Comparison of ENCODE assay signal across 9 cellular contexts in the genomic region with DNA sequence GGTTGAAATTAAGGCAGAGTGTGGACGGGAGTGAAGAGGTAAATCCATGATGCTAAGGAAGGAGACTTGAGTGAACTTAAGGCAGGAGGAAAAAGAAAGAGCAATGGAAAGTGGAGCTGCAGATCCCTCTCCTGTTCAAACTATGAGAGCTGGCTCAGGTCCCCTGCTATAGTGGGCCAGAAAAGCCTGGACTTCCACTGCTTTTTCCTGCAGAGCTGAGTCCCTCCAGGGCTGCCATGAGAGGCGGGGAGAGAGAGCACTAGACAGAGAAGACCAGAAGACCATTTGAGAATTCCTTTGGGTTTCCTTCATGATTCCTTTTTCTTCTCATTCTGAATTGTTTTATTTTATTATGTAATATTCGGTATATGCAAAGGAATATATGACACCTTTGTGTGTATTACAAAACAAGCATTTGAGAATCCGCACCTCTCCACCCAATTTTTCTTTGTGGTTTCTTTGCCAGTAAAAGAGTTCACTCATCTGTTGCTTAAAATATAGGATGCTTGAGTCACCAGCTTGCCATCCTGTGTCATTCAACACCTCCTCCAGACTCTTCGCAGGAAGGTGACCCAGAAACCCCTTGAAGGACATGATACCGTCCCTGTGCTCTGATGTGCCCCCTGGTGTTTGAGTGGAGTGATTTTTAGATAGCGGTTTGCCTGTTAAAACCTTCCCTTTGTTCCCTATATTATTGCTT. TPM values are rescaled to one million over a fixed set of nuclear protein-coding genes. Genes with fewer than 3 reads are reported as not detected.
DNase-seq lines count a peak whose midpoint lies in the region; ATAC-seq, FAIRE-seq and TF ChIP-seq lines count a peak whose summit lies in the region.
"Had no signal": no experiment of that assay in that cellular context is flagged by ENCODE, and none has a peak within 500 bp of the region (broad histone marks: within the 10 kb centered on the region; RNA-seq: fewer than 3 reads in every experiment).

No MANE protein-coding gene starts in this region.

- TF ChIP-seq CTCF in D721Med (IDR thresholded peaks at IDR 0.05; ENCODE audit: insufficient read depth, missing control alignments) (peak; percentile 46), astrocyte (IDR thresholded peaks at IDR 0.05; ENCODE audit: insufficient read depth, low read depth, low read length) (peak; percentile 58)

- no peaks in the 10 kb centered on the region for H3K27me3 ChIP-seq in astrocyte (ENCODE audit: insufficient read depth, low read length)

- H3K4me2 ChIP-seq in astrocyte (ENCODE audit: low read length), result peak overlapping the region; percentile 25

- H3K9me3 Mint-ChIP-seq in IgD-negative memory B cell (no peaks in the 10 kb centered on the region), astrocyte (ENCODE audit: unreplicated experiment) (no peaks in the 10 kb centered on the region)
- no peaks in the 10 kb centered on the region for H3K9me3 Mint-ChIP-seq in T-helper 2 cell treated with Interferon-gamma antibody and Interleukin-4, amounts not matched to agents 5 μg/mL and 100 μg/mL, for 36 hours

- no peaks in the 10 kb centered on the region for H3K27me3 Mint-ChIP-seq in IgD-negative memory B cell
- H3K27me3 Mint-ChIP-seq in T-helper 2 cell treated with Interferon-gamma antibody and Interleukin-4, amounts not matched to agents 5 μg/mL and 100 μg/mL, for 36 hours (ENCODE audit: low read depth), result no peaks in the 10 kb centered on the region
- no peaks in the 10 kb centered on the region for H3K27me3 Mint-ChIP-seq in astrocyte (ENCODE audit: low read depth, unreplicated experiment)

- H3K4me3 ChIP-seq in astrocyte (ENCODE audit: insufficient read depth, low read depth, low read length), result no peak overlapping the region

- peaks cover 71% of the 10 kb centered on the region for H4K20me1 ChIP-seq in astrocyte (ENCODE audit: insufficient read depth, low read length)

- H3K36me3 ChIP-seq in astrocyte (ENCODE audit: insufficient read depth, low read length), result no peaks in the 10 kb centered on the region

- no peak for ATAC-seq in HG03039 (IDR thresholded peaks at IDR 0.05; ENCODE audit: unreplicated experiment)

- H3K36me3 Mint-ChIP-seq in IgD-negative memory B cell, result peaks cover 4% of the 10 kb centered on the region
- peaks cover 22% of the 10 kb centered on the region for H3K36me3 Mint-ChIP-seq in T-helper 2 cell treated with Interferon-gamma antibody and Interleukin-4, amounts not matched to agents 5 μg/mL and 100 μg/mL, for 36 hours (ENCODE audit: low read depth)
- peaks cover 2% of the 10 kb centered on the region for H3K36me3 Mint-ChIP-seq in astrocyte (ENCODE audit: low read depth, unreplicated experiment)

- H3K9ac ChIP-seq in astrocyte (ENCODE audit: low read length), result no peak overlapping the region

- H3K4me1 Mint-ChIP-seq in IgD-negative memory B cell (peaks cover 47 to 54% (median 53%) of the 10 kb centered on the region in 3 donors), astrocyte (ENCODE audit: low read depth, unreplicated experiment) (peaks cover 33% of the 10 kb centered on the region)
- H3K4me1 Mint-ChIP-seq in T-helper 2 cell treated with Interferon-gamma antibody and Interleukin-4, amounts not matched to agents 5 μg/mL and 100 μg/mL, for 36 hours (ENCODE audit: low read depth), result peaks cover 58% of the 10 kb centered on the region

- no peaks in the 10 kb centered on the region for H3K9me3 ChIP-seq in astrocyte (ENCODE audit: insufficient read depth, low read depth, low read length)

- no peak for FAIRE-seq in D721Med (lab: Jason Lieb, UNC)
- peak; percentile 9 for FAIRE-seq in astrocyte (lab: Jason Lieb, UNC)

- H3K79me2 ChIP-seq in astrocyte (ENCODE audit: insufficient read depth, low read length), result peaks cover 60% of the 10 kb centered on the region

- H3K27ac ChIP-seq in astrocyte (ENCODE audit: low read depth, low read length), result no peak overlapping the region

- DNase-seq in D721Med (ENCODE audit: insufficient read length, low spot score), result no peak
- DNase-seq in T-helper 2 cell treated with Interferon-gamma antibody and Interleukin-4, amounts not matched to agents 5 μg/mL and 100 μg/mL, for 36 hours (ENCODE audit: low spot score), result peak; percentile 84
- DNase-seq in astrocyte (ENCODE audit: low read depth), result peak; percentile 71
- DNase-seq in iPS-NIHi11 (ENCODE audit: low spot score), result peak; percentile 72
- peak; percentile 80 to 87 for DNase-seq in stimulated activated CD4-positive, alpha-beta T cell treated with anti-CD3 and anti-CD28 coated beads, Interleukin-2, amount 100 ng/mL, for 24 hours
- DNase-seq in globus pallidus (ENCODE audit: low spot score), result no peak

- H3K27ac Mint-ChIP-seq in IgD-negative memory B cell, result peak overlapping the region; percentile 28 to 91 (median 80)
- peak overlapping the region; percentile 84 for H3K27ac Mint-ChIP-seq in T-helper 2 cell treated with Interferon-gamma antibody and Interleukin-4, amounts not matched to agents 5 μg/mL and 100 μg/mL, for 36 hours
- H3K27ac Mint-ChIP-seq in astrocyte (ENCODE audit: unreplicated experiment), result peak overlapping the region; percentile 36

- no peak overlapping the region for H2AFZ ChIP-seq in astrocyte (ENCODE audit: low read depth, low read length)

- H3K4me3 Mint-ChIP-seq in IgD-negative memory B cell, result peak overlapping the region; percentile 2 to 89 (median 10)
- peak overlapping the region; percentile 44 for H3K4me3 Mint-ChIP-seq in T-helper 2 cell treated with Interferon-gamma antibody and Interleukin-4, amounts not matched to agents 5 μg/mL and 100 μg/mL, for 36 hours
- no peak overlapping the region for H3K4me3 Mint-ChIP-seq in astrocyte (ENCODE audit: unreplicated experiment)

- H3K4me1 ChIP-seq in astrocyte (ENCODE audit: insufficient read depth, low read length), result peaks cover 30% of the 10 kb centered on the region

RNA-seq across cellular contexts. Expression of a gene that starts 24.4 kb away (rescaled TPM):
- polyA plus RNA-seq in IgD-negative memory B cell, result 59.8 TPM
- 72.5 and 83.9 TPM in 2 replicates for total RNA-seq in astrocyte

RNA-seq across cellular contexts. Expression of a gene that starts 56.8 kb away (rescaled TPM):
- polyA plus RNA-seq in IgD-negative memory B cell, result 6.1 TPM
- total RNA-seq in astrocyte, result 7.7 and 11.3 TPM in 2 replicates

RNA-seq across cellular contexts. Expression of a gene that starts 57.6 kb away (rescaled TPM):
- polyA plus RNA-seq in IgD-negative memory B cell, result 1.7 TPM
- not detected in 2 replicates for total RNA-seq in astrocyte
- total RNA-seq: aorta had no signal
- polyA plus RNA-seq: aorta had no signal

Comparison
In these comparisons a context has a peak if more than half of its experiments do, and no peak if none do; other contexts are left out.
1. DNase-seq: peak in T-helper 2 cell treated with Interferon-gamma antibody and Interleukin-4, amounts not matched to agents 5 μg/mL and 100 μg/mL, for 36 hours (single experiment), astrocyte (single experiment), iPS-NIHi11 (single experiment) and stimulated activated CD4-positive, alpha-beta T cell treated with anti-CD3 and anti-CD28 coated beads, Interleukin-2, amount 100 ng/mL, for 24 hours (2 of 2); none in D721Med (single experiment) and globus pallidus (single experiment).
2. Peak in every context shown above with its lines, with median percentiles within 50 percentile points of each other: H3K27ac Mint-ChIP-seq.